ENCODE assay signal across 17 cellular contexts in the genomic region with DNA sequence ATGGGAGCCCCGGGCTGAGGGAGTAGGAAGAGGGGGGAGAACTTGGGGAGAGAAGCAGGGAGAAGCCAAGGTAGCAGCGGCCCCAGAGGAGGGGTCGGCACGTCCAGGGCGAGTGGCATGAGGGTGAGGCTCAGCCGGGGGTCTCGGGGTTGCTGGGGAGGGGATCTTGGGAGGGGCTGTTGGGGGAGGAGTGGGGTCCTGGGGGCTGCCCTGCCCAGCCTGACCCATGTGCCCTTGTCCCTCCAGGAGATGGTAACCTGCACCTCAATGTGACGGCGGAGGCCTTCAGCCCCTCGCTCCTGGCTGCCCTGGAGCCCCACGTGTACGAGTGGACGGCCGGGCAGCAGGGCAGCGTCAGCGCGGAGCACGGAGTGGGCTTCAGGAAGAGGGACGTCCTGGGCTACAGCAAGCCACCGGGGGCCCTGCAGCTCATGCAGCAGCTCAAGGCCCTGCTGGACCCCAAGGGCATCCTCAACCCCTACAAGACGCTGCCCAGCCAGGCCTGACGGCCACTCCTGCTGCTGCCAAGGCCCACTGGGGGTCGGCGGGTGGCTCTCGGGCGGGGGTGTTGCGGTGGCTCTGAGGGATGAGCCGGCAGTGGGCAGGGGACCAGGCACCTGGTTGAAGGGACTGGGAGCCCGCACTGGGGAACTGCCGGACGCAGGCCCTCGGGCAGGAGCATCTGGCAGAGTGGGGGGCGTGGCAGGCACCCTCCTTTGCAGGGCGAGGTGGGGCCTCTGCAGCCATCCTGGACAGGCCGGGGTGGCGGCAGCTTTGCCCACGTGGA. TPM values are rescaled to one million over a fixed set of nuclear protein-coding genes. Genes with fewer than 3 reads are reported as not detected.
DNase-seq lines count a peak whose midpoint lies in the region; ATAC-seq and TF ChIP-seq lines count a peak whose summit lies in the region.
"Had no signal": no experiment of that assay in that cellular context is flagged by ENCODE, and none has a peak within 500 bp of the region (broad histone marks: within the 10 kb centered on the region; RNA-seq: fewer than 3 reads in every experiment).

No MANE protein-coding gene starts in this region.

- H3K27me3 ChIP-seq in stomach = peaks cover 0 to 21% (median 0%) of the 10 kb centered on the region in 3 donors
- H3K27me3 ChIP-seq: vagina had no signal

- peaks cover 0 to 18% (median 12%) of the 10 kb centered on the region in 4 donors for H3K4me1 ChIP-seq in stomach

- H3K9me3 ChIP-seq in stomach = no peaks in the 10 kb centered on the region
- H3K9me3 ChIP-seq: left lung, vagina had no signal

- intact Hi-C loops in stomach (cut with DNase I; ENCODE audit: low total_unique reads) = no loop called here

- H3K4me1 Mint-ChIP-seq in stimulated activated naive CD8-positive, alpha-beta T cell treated with anti-CD3 and anti-CD28 coated beads, Interleukin-15, amount 100 ng/mL, for 72 hours = peaks cover 28% of the 10 kb centered on the region

- no peak for TF ChIP-seq CTCF in stomach (IDR thresholded peaks at IDR 0.05)

- WGBS in stomach, 5 donors = 83 to 95% (median 89%) methylated on average over 21 to 37 of the region's 37 CpGs

- TF ChIP-seq EP300 in stomach (IDR thresholded peaks at IDR 0.05) = no peak

- no peak overlapping the region for H3K4me3 ChIP-seq in stomach
- H3K4me3 ChIP-seq: GM23338, left lung, vagina had no signal

- H3K9me3 Mint-ChIP-seq in stimulated activated naive CD8-positive, alpha-beta T cell treated with anti-CD3 and anti-CD28 coated beads, Interleukin-15, amount 100 ng/mL, for 72 hours = no peaks in the 10 kb centered on the region
- H3K9me3 Mint-ChIP-seq: brain; dendritic cell treated with granulocyte-macrophage colony-stimulating factor and Interleukin-4, amounts not matched to agents 40 ng/mL and 50 ng/mL, for 4 days; GM23338 had no signal

- no peak overlapping the region for H3K4me3 Mint-ChIP-seq in stimulated activated naive CD8-positive, alpha-beta T cell treated with anti-CD3 and anti-CD28 coated beads, Interleukin-15, amount 100 ng/mL, for 72 hours
- H3K4me3 Mint-ChIP-seq: brain; dendritic cell treated with granulocyte-macrophage colony-stimulating factor and Interleukin-4, amounts not matched to agents 40 ng/mL and 50 ng/mL, for 4 days; GM23338 had no signal

- H3K36me3 ChIP-seq in stomach = peaks cover 0 to 34% (median 25%) of the 10 kb centered on the region in 4 donors

- no peak for ATAC-seq in stimulated activated naive CD8-positive, alpha-beta T cell treated with anti-CD3 and anti-CD28 coated beads, Interleukin-15, Interleukin-2, amounts not matched to agents 100 U/mL and 50 U/mL, for 24 hours
- ATAC-seq in stimulated activated naive CD8-positive, alpha-beta T cell treated with anti-CD3 and anti-CD28 coated beads, Interleukin-15, amount 100 ng/mL, for 72 hours = no peak
- no peak for ATAC-seq in left lobe of liver
- no peak for ATAC-seq in HG03439 (IDR thresholded peaks at IDR 0.05; ENCODE audit: unreplicated experiment)
- ATAC-seq: GM23338, left lung had no signal

- no peak for TF ChIP-seq POLR2A in stomach (IDR thresholded peaks at IDR 0.05)

- H3K27me3 Mint-ChIP-seq in stimulated activated naive CD8-positive, alpha-beta T cell treated with anti-CD3 and anti-CD28 coated beads, Interleukin-15, amount 100 ng/mL, for 72 hours = no peaks in the 10 kb centered on the region
- H3K27me3 Mint-ChIP-seq: brain had no signal

- no peak overlapping the region for H3K27ac ChIP-seq in stomach
- H3K27ac ChIP-seq: left lung, vagina had no signal

- peak overlapping the region in 1 of 2 donors; percentile 34 for H3K27ac Mint-ChIP-seq in stimulated activated naive CD8-positive, alpha-beta T cell treated with anti-CD3 and anti-CD28 coated beads, Interleukin-15, amount 100 ng/mL, for 72 hours
- H3K27ac Mint-ChIP-seq: dendritic cell treated with granulocyte-macrophage colony-stimulating factor and Interleukin-4, amounts not matched to agents 40 ng/mL and 50 ng/mL, for 4 days; GM23338 had no signal

- peak; percentile 2 for DNase-seq in stimulated activated naive CD8-positive, alpha-beta T cell treated with anti-CD3 and anti-CD28 coated beads, Interleukin-15, Interleukin-2, amounts not matched to agents 100 U/mL and 50 U/mL, for 24 hours
- DNase-seq in stimulated activated naive CD8-positive, alpha-beta T cell treated with anti-CD3 and anti-CD28 coated beads, Interleukin-15, amount 100 ng/mL, for 72 hours = no peak
- DNase-seq in HuH-7.5 (ENCODE audit: low spot score) = peak; percentile 7
- peak; percentile 46 for DNase-seq in left lobe of liver (ENCODE audit: low spot score)
- DNase-seq in NCI-H128 (lab: John Stamatoyannopoulos, UW; ENCODE audit: unreplicated experiment) = no peak
- no peak for DNase-seq in NCI-H146 (lab: John Stamatoyannopoulos, UW)
- no peak for DNase-seq in stomach
- DNase-seq: activated CD4-positive, alpha-beta T cell treated with anti-CD3 and anti-CD28 coated beads for 48 hours; GDM1; NCI-H1930 had no signal

RNA-seq across cellular contexts. Expression of a gene that starts 9.0 kb away (rescaled TPM):
- total RNA-seq in left lobe of liver = 0.55 TPM
- 100 to 1,000 TPM in 1 of 5 donors, not detected in 4; 311 TPM for total RNA-seq in stomach
- not detected for polyA plus RNA-seq in stomach
- total RNA-seq: epithelial cell of proximal tubule, left lung had no signal

RNA-seq across cellular contexts. Expression of a gene that starts 33.2 kb away (rescaled TPM):
- total RNA-seq in left lobe of liver (45.5 TPM), stomach (100 to 1,000 TPM in 1 of 5 donors, 10 to 100 TPM in 4; 17.3 to 369 (median 31.2) TPM)
- 10 to 100 TPM; 19.1 to 35.4 (median 19.1) TPM for polyA plus RNA-seq in stomach

RNA-seq across cellular contexts. Expression of a gene that starts 41.3 kb away (rescaled TPM):
- total RNA-seq in left lobe of liver (109 TPM), stomach (100 to 1,000 TPM in 1 of 5 donors, not detected in 4; 415 TPM)
- under 1 TPM in 1 of 3 donors, not detected in 2; 0.08 TPM for polyA plus RNA-seq in stomach
- total RNA-seq: epithelial cell of proximal tubule, vagina had no signal

Comparison
In these comparisons a context has a peak if more than half of its experiments do, and no peak if none do; other contexts are left out.
1. DNase-seq: peak in stimulated activated naive CD8-positive, alpha-beta T cell treated with anti-CD3 and anti-CD28 coated beads, Interleukin-15, Interleukin-2, amounts not matched to agents 100 U/mL and 50 U/mL, for 24 hours (single experiment), HuH-7.5 (single experiment) and left lobe of liver (single experiment); none in stimulated activated naive CD8-positive, alpha-beta T cell treated with anti-CD3 and anti-CD28 coated beads, Interleukin-15, amount 100 ng/mL, for 72 hours (0 of 2), NCI-H128 (single experiment), NCI-H146 (single experiment) and stomach (single experiment).